In genomic region chr19:4007836-4008539, GRCh38 we compare ENCODE assay signal across 8 cellular contexts. TPM values are rescaled to one million over a fixed set of nuclear protein-coding genes. Genes with fewer than 3 reads are reported as not detected.
DNase-seq lines count a peak whose midpoint lies in the region; ATAC-seq and TF ChIP-seq lines count a peak whose summit lies in the region.

No MANE protein-coding gene starts in this region.

- TF ChIP-seq CTCF in foreskin fibroblast (IDR thresholded peaks at IDR 0.05; ENCODE audit: low read depth, low read length), result no peak
- TF ChIP-seq CTCF in parathyroid adenoma (IDR thresholded peaks at IDR 0.05), result no peak

- H2AFZ ChIP-seq in parathyroid adenoma, result peak overlapping the region; percentile 51

- H3K36me3 ChIP-seq in parathyroid adenoma (ENCODE audit: control insufficient read depth, insufficient read depth, low read length), result no peaks in the 10 kb centered on the region

- H3K27ac ChIP-seq in parathyroid adenoma, result no peak overlapping the region

- H3K9ac ChIP-seq in parathyroid adenoma, result peak overlapping the region; percentile 61

- ATAC-seq in HG03521 (IDR thresholded peaks at IDR 0.05; ENCODE audit: unreplicated experiment), result peak; percentile 0

- no peak for DNase-seq in T-helper 1 cell
- DNase-seq in activated CD8-positive, alpha-beta memory T cell treated with anti-CD3 and anti-CD28 coated beads for 24 hours, result peak; percentile 68
- peak in 1 of 2 donors; percentile 48 for DNase-seq in foreskin fibroblast
- DNase-seq in GM19238 (ENCODE audit: insufficient read length, low spot score), result no peak
- no peak for DNase-seq in ureter (ENCODE audit: low spot score)

- no peaks in the 10 kb centered on the region for H3K9me3 ChIP-seq in parathyroid adenoma (ENCODE audit: control insufficient read depth, low read length)

- peaks cover 45% of the 10 kb centered on the region for H3K79me2 ChIP-seq in parathyroid adenoma

- H3K27me3 ChIP-seq in parathyroid adenoma (ENCODE audit: control insufficient read depth, insufficient read depth, low read length), result no peaks in the 10 kb centered on the region

- H3K27ac Mint-ChIP-seq in T-helper 1 cell treated with Interleukin-12 subunit alpha and Interleukin-12 subunit beta and Interleukin-4 antibody, amounts not matched to agents 30 μg/mL and 1 μg/mL, for 36 hours, result peak overlapping the region; percentile 81

- H3K4me2 ChIP-seq in parathyroid adenoma (ENCODE audit: low read length), result peak overlapping the region; percentile 93

- H3K4me1 Mint-ChIP-seq in T-helper 1 cell treated with Interleukin-12 subunit alpha and Interleukin-12 subunit beta and Interleukin-4 antibody, amounts not matched to agents 30 μg/mL and 1 μg/mL, for 36 hours (ENCODE audit: low read depth), result peaks cover 16% of the 10 kb centered on the region

- no peaks in the 10 kb centered on the region for H3K27me3 Mint-ChIP-seq in T-helper 1 cell treated with Interleukin-12 subunit alpha and Interleukin-12 subunit beta and Interleukin-4 antibody, amounts not matched to agents 30 μg/mL and 1 μg/mL, for 36 hours (ENCODE audit: low read depth)

- peaks cover 9% of the 10 kb centered on the region for H3K4me1 ChIP-seq in parathyroid adenoma

- H3K9me3 Mint-ChIP-seq in T-helper 1 cell treated with Interleukin-12 subunit alpha and Interleukin-12 subunit beta and Interleukin-4 antibody, amounts not matched to agents 30 μg/mL and 1 μg/mL, for 36 hours, result no peaks in the 10 kb centered on the region

- H3K36me3 Mint-ChIP-seq in T-helper 1 cell treated with Interleukin-12 subunit alpha and Interleukin-12 subunit beta and Interleukin-4 antibody, amounts not matched to agents 30 μg/mL and 1 μg/mL, for 36 hours (ENCODE audit: low read depth), result peaks cover 2% of the 10 kb centered on the region

- peak overlapping the region; percentile 90 for H3K4me3 Mint-ChIP-seq in T-helper 1 cell treated with Interleukin-12 subunit alpha and Interleukin-12 subunit beta and Interleukin-4 antibody, amounts not matched to agents 30 μg/mL and 1 μg/mL, for 36 hours

- H3K4me3 ChIP-seq in foreskin fibroblast (ENCODE audit: low read depth in 1 of 2, low read length in 2 of 2) (peak overlapping the region; percentile 88 to 90), parathyroid adenoma (ENCODE audit: low read depth, low read length) (peak overlapping the region; percentile 87)

RNA-seq across cellular contexts. Expression of gene PIAS4, which starts 0.5 kb away (rescaled TPM):
- total RNA-seq in ureter, result 27.3 TPM

RNA-seq across cellular contexts. Expression of gene EEF2, which starts 22.7 kb away (rescaled TPM):
- total RNA-seq in ureter, result 2,169 TPM

RNA-seq across cellular contexts. Expression of gene DAPK3, which starts 37.1 kb away (rescaled TPM):
- total RNA-seq in ureter, result 53.0 TPM

RNA-seq across cellular contexts. Expression of gene ZBTB7A, which starts 58.7 kb away (rescaled TPM):
- total RNA-seq in ureter, result 63.8 TPM
